14 cellular contexts compared by ENCODE assay signal in genomic region chr1:64953241-64953640, GRCh38.
"Had no signal": no experiment of that assay in that cellular context is flagged by ENCODE, and none has a peak within 500 bp of the region (broad histone marks: within the 10 kb centered on the region; RNA-seq: fewer than 3 reads in every experiment).

No MANE protein-coding gene starts in this region.

- H3K36me3 Mint-ChIP-seq: memory B cell; stimulated activated memory B cell treated with anti-CD40 and anti-IgM and Interleukin-4, amounts not matched to agents 10 μg/mL and 1 μg/mL and 100 μg/mL, for 72 hours had no signal

- H3K4me3 Mint-ChIP-seq: activated CD4-positive, alpha-beta T cell treated with anti-CD3 and anti-CD28 coated beads, Interleukin-2, amount 10 ng/mL, durations not matched to agents 7 days and 5 days; activated naive CD4-positive, alpha-beta T cell treated with anti-CD3 and anti-CD28 coated beads for 36 hours; nephron; stimulated activated memory B cell treated with anti-CD40 and anti-IgM and Interleukin-4, amounts not matched to agents 10 μg/mL and 1 μg/mL and 100 μg/mL, for 72 hours; T-helper 2 cell treated with Interferon-gamma antibody and Interleukin-4, amounts not matched to agents 5 μg/mL and 100 μg/mL, for 36 hours had no signal

- H3K9me3 Mint-ChIP-seq: activated CD4-positive, alpha-beta T cell treated with anti-CD3 and anti-CD28 coated beads, Interleukin-2, amount 10 ng/mL, durations not matched to agents 7 days and 5 days; activated naive CD4-positive, alpha-beta T cell treated with anti-CD3 and anti-CD28 coated beads for 36 hours; activated T-helper 2 cell treated with anti-CD3 and anti-CD28 coated beads, Interferon-gamma antibody, Interleukin-2, Interleukin-4, amounts not matched to agents 10 μg/mL and 5 μg/mL and 100 μg/mL, durations not matched to agents 14 hours and 24 hours and 36 hours; memory B cell; nephron; stimulated activated memory B cell treated with anti-CD40 and anti-IgM and Interleukin-4, amounts not matched to agents 10 μg/mL and 1 μg/mL and 100 μg/mL, for 72 hours; T-helper 2 cell treated with Interferon-gamma antibody and Interleukin-4, amounts not matched to agents 5 μg/mL and 100 μg/mL, for 36 hours had no signal

- H3K4me3 ChIP-seq: cardiac muscle cell, dorsolateral prefrontal cortex, left ventricle myocardium inferior, uterus had no signal

- H3K27me3 Mint-ChIP-seq: activated CD4-positive, alpha-beta T cell treated with anti-CD3 and anti-CD28 coated beads, Interleukin-2, amount 10 ng/mL, durations not matched to agents 7 days and 5 days; memory B cell; stimulated activated memory B cell treated with anti-CD40 and anti-IgM and Interleukin-4, amounts not matched to agents 10 μg/mL and 1 μg/mL and 100 μg/mL, for 72 hours had no signal

- ATAC-seq: stimulated activated memory B cell treated with anti-CD40 and anti-IgM and Interleukin-4, amounts not matched to agents 10 μg/mL and 1 μg/mL and 100 μg/mL, for 72 hours had no signal

- H3K27ac ChIP-seq: cardiac muscle cell, dorsolateral prefrontal cortex, left ventricle myocardium inferior, uterus had no signal

- DNase-seq: activated CD4-positive, alpha-beta T cell treated with anti-CD3 and anti-CD28 coated beads, Interleukin-2, amount 10 ng/mL, durations not matched to agents 7 days and 5 days; activated CD4-positive, CD25-positive, alpha-beta regulatory T cell; activated naive CD4-positive, alpha-beta T cell treated with anti-CD3 and anti-CD28 coated beads for 36 hours; dorsolateral prefrontal cortex; left ventricle myocardium inferior; nucleus accumbens; stimulated activated CD4-positive, alpha-beta T cell treated with anti-CD3 and anti-CD28 coated beads, Interleukin-2, amount 100 ng/mL, for 48 hours; uterus had no signal

- H3K27ac Mint-ChIP-seq: activated CD4-positive, alpha-beta T cell treated with anti-CD3 and anti-CD28 coated beads, Interleukin-2, amount 10 ng/mL, durations not matched to agents 7 days and 5 days; activated T-helper 2 cell treated with anti-CD3 and anti-CD28 coated beads, Interferon-gamma antibody, Interleukin-2, Interleukin-4, amounts not matched to agents 10 μg/mL and 5 μg/mL and 100 μg/mL, durations not matched to agents 14 hours and 24 hours and 36 hours; nephron; T-helper 2 cell treated with Interferon-gamma antibody and Interleukin-4, amounts not matched to agents 5 μg/mL and 100 μg/mL, for 36 hours had no signal

- H3K27me3 ChIP-seq: cardiac muscle cell, dorsolateral prefrontal cortex, uterus had no signal

- H3K9me3 ChIP-seq: left ventricle myocardium inferior, uterus had no signal

- H3K36me3 ChIP-seq: cardiac muscle cell, left ventricle myocardium inferior, uterus had no signal
